Comparison of ENCODE assay signal across 18 cellular contexts in the genomic region with DNA sequence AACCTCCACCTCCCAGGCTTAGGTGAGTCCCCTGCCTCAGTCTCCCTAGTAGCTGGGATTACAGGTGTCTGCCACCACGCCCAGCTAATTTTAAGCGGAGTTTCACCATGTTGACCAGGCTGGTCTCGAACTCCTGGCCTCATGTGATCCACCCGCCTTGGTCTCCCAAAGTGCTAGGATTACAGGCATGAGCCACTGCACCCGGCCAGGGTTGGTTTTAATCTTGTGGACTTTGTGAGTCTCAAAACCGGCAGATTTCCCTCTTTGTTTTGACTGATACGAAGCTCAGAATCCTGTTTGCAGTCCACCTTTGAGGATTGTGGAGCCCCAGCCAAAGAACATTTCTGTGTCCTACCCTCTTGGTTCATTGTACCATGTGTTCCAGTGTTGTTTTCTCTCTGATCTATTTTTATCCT. TPM values are rescaled to one million over a fixed set of nuclear protein-coding genes. Genes with fewer than 3 reads are reported as not detected.
DNase-seq lines count a peak whose midpoint lies in the region; ATAC-seq, FAIRE-seq and TF ChIP-seq lines count a peak whose summit lies in the region.
"Had no signal": no experiment of that assay in that cellular context is flagged by ENCODE, and none has a peak within 500 bp of the region (broad histone marks: within the 10 kb centered on the region; RNA-seq: fewer than 3 reads in every experiment).

No MANE protein-coding gene starts in this region.

- 29% methylated on average over 7 of the region's 7 CpGs for WGBS in K562 (ENCODE audit: insufficient coverage, low coverage, missing lambda C conversion rate)
- WGBS in right cardiac atrium: 53% methylated on average over 7 of the region's 7 CpGs
- 9 to 39% (median 22%) methylated on average over 7 of the region's 7 CpGs for WGBS in small intestine, 3 donors

- DNase-seq in K562 (ENCODE audit: extremely low read depth in 1 of 4, low spot score in 3 of 4) (no peak), right cardiac atrium (no peak), small intestine (peak; percentile 34), progenitor cell of endocrine pancreas (ENCODE audit: low spot score, unreplicated experiment) (no peak), iPS-NIHi7 (ENCODE audit: extremely low spot score) (no peak), ecto neural progenitor cell (ENCODE audit: low spot score) (no peak), T1000 (lab: John Stamatoyannopoulos, UW) (no peak)
- DNase-seq: activated CD4-positive, alpha-beta T cell treated with anti-CD3 and anti-CD28 coated beads, Interleukin-2, amount 10 ng/mL, durations not matched to agents 24 days and 14 days; activated T-cell treated with anti-CD3 and anti-CD28 coated beads, Interleukin-2, amount 50 U/mL, for 24 hours; effector memory CD8-positive, alpha-beta T cell; KG1; NCI-H1417 treated with DMSO at 0.1 percent for 48 hours; stimulated activated CD4-positive, alpha-beta T cell treated with anti-CD3 and anti-CD28 coated beads, Interleukin-2, amount 100 ng/mL, for 48 hours; T-helper 1 cell had no signal

- TF ChIP-seq RAD21 in K562 (CRISPR knock-in tag; conservative IDR thresholded peaks at IDR 0.05 in 1 of 2, IDR thresholded peaks at IDR 0.05 in 1 of 2): no peak

- no peak overlapping the region for H3K27ac Mint-ChIP-seq in progenitor cell of endocrine pancreas
- H3K27ac Mint-ChIP-seq: activated CD4-positive, alpha-beta T cell treated with anti-CD3 and anti-CD28 coated beads, Interleukin-2, amount 10 ng/mL, durations not matched to agents 24 days and 14 days; activated T-cell treated with anti-CD3 and anti-CD28 coated beads, Interleukin-2, amount 50 U/mL, for 24 hours; stimulated activated memory B cell treated with anti-CD40 and anti-IgM and Interleukin-4, amounts not matched to agents 10 μg/mL and 1 μg/mL and 100 μg/mL, for 72 hours had no signal

- H3K4me2 ChIP-seq in BLaER1 (peak overlapping the region; percentile 42), K562 (ENCODE audit: insufficient read depth, low read length) (no peak overlapping the region)

- BruUV-seq in K562 (replicated peaks; lab: Mats Ljungman, UMichigan): no TSS peak

- no peaks in the 10 kb centered on the region for H3K9me1 ChIP-seq in K562 (ENCODE audit: control insufficient read depth, insufficient read depth, low read length)

- no peaks in the 10 kb centered on the region for H3K36me3 ChIP-seq in BLaER1
- H3K36me3 ChIP-seq in K562 (ENCODE audit: control insufficient read depth, insufficient read depth, low read length): no peaks in the 10 kb centered on the region
- H3K36me3 ChIP-seq in small intestine (ENCODE audit: control insufficient read depth in 2 of 2, insufficient read depth in 2 of 2, low read length in 2 of 2): no peaks in the 10 kb centered on the region

- intact Hi-C loops in K562 (cut with micrococcal nuclease) (no loop called here), right cardiac atrium (cut with DNase I) (no loop called here)

- CTCF ChIA-PET in K562 (lab: Yijun Ruan, JAX; ENCODE audit: low intra/inter-chr PET ratio): no interaction called here

- H2AFZ ChIP-seq in K562 (ENCODE audit: low read depth, low read length): no peak overlapping the region

- H3K4me3 ChIP-seq in BLaER1 (no peak overlapping the region), K562 (no peak overlapping the region), right cardiac atrium (ENCODE audit: low read length) (no peak overlapping the region), small intestine (ENCODE audit: low read depth in 1 of 2, low read length in 2 of 2) (no peak overlapping the region)

- no peak for ATAC-seq in K562
- ATAC-seq in right cardiac atrium: peak; percentile 52 to 66
- ATAC-seq: effector memory CD8-positive, alpha-beta T cell; stimulated activated memory B cell treated with anti-CD40 and anti-IgM and Interleukin-4, amounts not matched to agents 10 μg/mL and 1 μg/mL and 100 μg/mL, for 72 hours had no signal

- POLR2A ChIA-PET in K562 (lab: Yijun Ruan, JAX): interaction anchor here (0.7 to 1.2 kb wide), 3 partner anchors 20 to 219 kb away, joined by 3 to 5 read pairs (median 5); no protein-coding TSS in a partner anchor

- H4K20me1 ChIP-seq in BLaER1: no peaks in the 10 kb centered on the region
- no peaks in the 10 kb centered on the region for H4K20me1 ChIP-seq in K562 (replicated peaks; ENCODE audit: control insufficient read depth, insufficient read depth, low read length)

- H3K27ac ChIP-seq in BLaER1 (no peak overlapping the region), K562 (ENCODE audit: extremely low read depth, low read depth, low read length) (no peak overlapping the region), right cardiac atrium (ENCODE audit: low read length) (peak overlapping the region; percentile 31), small intestine (ENCODE audit: low read depth in 1 of 2, low read length in 1 of 2) (peak overlapping the region in 1 of 2 donors; percentile 22)

- H3K9ac ChIP-seq in BLaER1: peak overlapping the region; percentile 10; the same call in 1 of the 2 replicates
- no peak overlapping the region; a peak in 1 of 4 replicates for H3K9ac ChIP-seq in K562 (ENCODE audit: insufficient read depth in 1 of 2, low read depth in 2 of 2, low read length in 2 of 2)

- in situ Hi-C loops in K562 (cut with MboI): no loop called here

- peak; percentile 23 for FAIRE-seq in K562 (lab: Jason Lieb, UNC)
- FAIRE-seq in small intestine (lab: Jason Lieb, UNC): no peak

- H3K9me3 ChIP-seq in BLaER1: no peaks in the 10 kb centered on the region
- no peaks in the 10 kb centered on the region for H3K9me3 ChIP-seq in K562 (replicated peaks; ENCODE audit: control insufficient read depth, insufficient read depth, low read depth, low read length)
- no peaks in the 10 kb centered on the region for H3K9me3 ChIP-seq in right cardiac atrium (ENCODE audit: control insufficient read depth, low read length)
- no peaks in the 10 kb centered on the region for H3K9me3 ChIP-seq in small intestine (ENCODE audit: control insufficient read depth, low read depth)

- peaks cover 36% of the 10 kb centered on the region for H3K4me1 ChIP-seq in BLaER1
- peaks cover 0 to 12% of the 10 kb centered on the region in 2 experiments; a peak in 3 of 5 replicates for H3K4me1 ChIP-seq in K562 (replicated peaks in 1 of 2; ENCODE audit: control insufficient read depth in 2 of 2, insufficient read depth in 2 of 2, low read length in 2 of 2)
- peaks cover 12% of the 10 kb centered on the region for H3K4me1 ChIP-seq in right cardiac atrium (ENCODE audit: control insufficient read depth, insufficient read depth, low read length)
- peaks cover 0 to 3% of the 10 kb centered on the region in 2 donors for H3K4me1 ChIP-seq in small intestine (ENCODE audit: control insufficient read depth in 2 of 2, insufficient read depth in 1 of 2, low read depth in 1 of 2, low read length in 1 of 2)

- TF ChIP-seq EP300 in K562 (IDR thresholded peaks at IDR 0.05; ENCODE audit: low read length): no peak

- no peak for TF ChIP-seq CTCF in K562 (IDR thresholded peaks at IDR 0.05 in 2 of 3, conservative IDR thresholded peaks at IDR 0.05 in 1 of 3; ENCODE audit: insufficient read depth in 2 of 3, low read depth in 1 of 3, low read length in 3 of 3)
- no peak for TF ChIP-seq CTCF in progenitor cell of endocrine pancreas (IDR thresholded peaks at IDR 0.05; ENCODE audit: unreplicated experiment)

- H3K27me3 Mint-ChIP-seq in progenitor cell of endocrine pancreas: no peaks in the 10 kb centered on the region
- H3K27me3 Mint-ChIP-seq: activated CD4-positive, alpha-beta T cell treated with anti-CD3 and anti-CD28 coated beads, Interleukin-2, amount 10 ng/mL, durations not matched to agents 24 days and 14 days; activated T-cell treated with anti-CD3 and anti-CD28 coated beads, Interleukin-2, amount 50 U/mL, for 24 hours had no signal

- peaks cover 13% of the 10 kb centered on the region for H3K4me1 Mint-ChIP-seq in progenitor cell of endocrine pancreas (ENCODE audit: low read depth)
- H3K4me1 Mint-ChIP-seq: activated CD4-positive, alpha-beta T cell treated with anti-CD3 and anti-CD28 coated beads, Interleukin-2, amount 10 ng/mL, durations not matched to agents 24 days and 14 days had no signal

- H3K36me3 Mint-ChIP-seq in progenitor cell of endocrine pancreas (ENCODE audit: insufficient read depth): peaks cover 1% of the 10 kb centered on the region
- H3K36me3 Mint-ChIP-seq: stimulated activated memory B cell treated with anti-CD40 and anti-IgM and Interleukin-4, amounts not matched to agents 10 μg/mL and 1 μg/mL and 100 μg/mL, for 72 hours had no signal

- H3K4me3 Mint-ChIP-seq in progenitor cell of endocrine pancreas (ENCODE audit: low read depth): no peak overlapping the region
- H3K4me3 Mint-ChIP-seq: activated CD4-positive, alpha-beta T cell treated with anti-CD3 and anti-CD28 coated beads, Interleukin-2, amount 10 ng/mL, durations not matched to agents 24 days and 14 days; activated T-cell treated with anti-CD3 and anti-CD28 coated beads, Interleukin-2, amount 50 U/mL, for 24 hours; effector memory CD8-positive, alpha-beta T cell; stimulated activated memory B cell treated with anti-CD40 and anti-IgM and Interleukin-4, amounts not matched to agents 10 μg/mL and 1 μg/mL and 100 μg/mL, for 72 hours had no signal

- no peaks in the 10 kb centered on the region for H3K27me3 ChIP-seq in BLaER1
- H3K27me3 ChIP-seq in K562 (ENCODE audit: control insufficient read depth in 2 of 2, insufficient read depth in 2 of 2, low read length in 2 of 2): peaks cover 5 to 6% of the 10 kb centered on the region in 2 experiments; a peak in 2 of 5 replicates
- no peaks in the 10 kb centered on the region for H3K27me3 ChIP-seq in right cardiac atrium (ENCODE audit: control insufficient read depth, insufficient read depth)
- no peaks in the 10 kb centered on the region for H3K27me3 ChIP-seq in small intestine (ENCODE audit: control insufficient read depth in 2 of 2, insufficient read depth in 2 of 2, low read length in 2 of 2)

- no peaks in the 10 kb centered on the region for H3K79me2 ChIP-seq in K562 (ENCODE audit: control insufficient read depth, insufficient read depth, low read length)

- no peaks in the 10 kb centered on the region for H3K9me3 Mint-ChIP-seq in progenitor cell of endocrine pancreas (ENCODE audit: low read depth)
- H3K9me3 Mint-ChIP-seq: activated CD4-positive, alpha-beta T cell treated with anti-CD3 and anti-CD28 coated beads, Interleukin-2, amount 10 ng/mL, durations not matched to agents 24 days and 14 days; activated T-cell treated with anti-CD3 and anti-CD28 coated beads, Interleukin-2, amount 50 U/mL, for 24 hours; effector memory CD8-positive, alpha-beta T cell; stimulated activated memory B cell treated with anti-CD40 and anti-IgM and Interleukin-4, amounts not matched to agents 10 μg/mL and 1 μg/mL and 100 μg/mL, for 72 hours had no signal

- TF ChIP-seq POLR2A in K562 (conservative IDR thresholded peaks at IDR 0.05): no peak

RNA-seq across cellular contexts. Expression of gene CPSF4L, which starts 16.4 kb away (rescaled TPM):
- not detected in 2 replicates for total RNA-seq in K562 (2011; cell fraction: chromatin; rRNA removed; ENCODE audit: low replicate concordance)
- total RNA-seq in K562 (2011; cell fraction: nucleolus; rRNA removed): not detected in 2 replicates
- not detected in 2 replicates for total RNA-seq in K562 (2011; cell fraction: nucleoplasm; rRNA removed)
- total RNA-seq in K562 (2014; rRNA removed) (not detected in 2 replicates), K562 (2014; rRNA removed; fragmentation: Illumina TruSeq; extraction: Trizol) (not detected in 2 replicates), K562 (2015; rRNA removed; fragmentation: Illumina TruSeq; extraction: Trizol) (not detected in 2 replicates), K562 (2021) (not detected in 2 replicates), right cardiac atrium (not detected), progenitor cell of endocrine pancreas (0.33 TPM in 1 of 2 replicates, not detected in the other)
- polyA plus RNA-seq in K562 (2011; rRNA removed) (not detected in 2 replicates), K562 (2014; fragmentation: Illumina TruSeq; extraction: Trizol) (not detected in 2 replicates), K562 (2014; fragmentation: Nextera tagmentation; extraction: Ambion mirVana) (not detected), K562 (2014; rRNA removed) (not detected in 2 replicates), right cardiac atrium (not detected), small intestine (not detected)
- not detected in 2 replicates for polyA plus RNA-seq in K562 (2011; cell fraction: cytosol; rRNA removed)
- polyA plus RNA-seq in K562 (2011; cell fraction: nucleus; rRNA removed): 0.08 TPM in 1 of 2 replicates, not detected in the other
- not detected in 2 replicates for polyA plus RNA-seq in K562 (2012)
- not detected in 2 replicates for polyA minus RNA-seq in K562 (2011; rRNA and poly(A)+ RNA removed)
- not detected in 2 replicates for polyA minus RNA-seq in K562 (2011; cell fraction: cytosol; rRNA and poly(A)+ RNA removed)
- not detected in 2 replicates for polyA minus RNA-seq in K562 (2011; cell fraction: nucleus; rRNA and poly(A)+ RNA removed)
- total RNA-seq: activated CD4-positive, alpha-beta T cell treated with anti-CD3 and anti-CD28 coated beads, Interleukin-2, amount 10 ng/mL, durations not matched to agents 24 days and 14 days; H4; renal cortical epithelial cell had no signal

RNA-seq across cellular contexts. Expression of gene CDC42EP4, which starts 33.7 kb away (rescaled TPM):
- total RNA-seq in K562 (2011; cell fraction: chromatin; rRNA removed; ENCODE audit: low replicate concordance): 19.6 and 53.2 TPM in 2 replicates
- 40.4 and 45.0 TPM in 2 replicates for total RNA-seq in K562 (2011; cell fraction: nucleolus; rRNA removed)
- 28.5 and 29.0 TPM in 2 replicates for total RNA-seq in K562 (2011; cell fraction: nucleoplasm; rRNA removed)
- total RNA-seq in K562 (2014; rRNA removed) (16.1 and 19.9 TPM in 2 replicates), K562 (2014; rRNA removed; fragmentation: Illumina TruSeq; extraction: Trizol) (7.4 and 8.0 TPM in 2 replicates), K562 (2015; rRNA removed; fragmentation: Illumina TruSeq; extraction: Trizol) (15.9 TPM in 2 replicates), K562 (2021) (20.4 and 20.8 TPM in 2 replicates), right cardiac atrium (10 to 100 TPM; 28.1 to 47.1 (median 38.4) TPM), progenitor cell of endocrine pancreas (66.0 and 77.9 TPM in 2 replicates)
- polyA plus RNA-seq in K562 (2011; rRNA removed) (8.8 and 12.3 TPM in 2 replicates), K562 (2014; fragmentation: Illumina TruSeq; extraction: Trizol) (10.2 and 15.3 TPM in 2 replicates), K562 (2014; fragmentation: Nextera tagmentation; extraction: Ambion mirVana) (1 to 10 TPM in 1 of 2 experiments, under 1 TPM in 1; 0.65 to 1.1 TPM), K562 (2014; rRNA removed) (13.3 and 13.4 TPM in 2 replicates), right cardiac atrium (31.9 TPM), small intestine (10 to 100 TPM; 46.5 to 60.8 (median 57.4) TPM)
- 9.2 and 35.2 TPM in 2 replicates for polyA plus RNA-seq in K562 (2011; cell fraction: cytosol; rRNA removed)
- 9.0 and 12.0 TPM in 2 replicates for polyA plus RNA-seq in K562 (2011; cell fraction: nucleus; rRNA removed)
- polyA plus RNA-seq in K562 (2012): 19.2 and 20.7 TPM in 2 replicates
- polyA minus RNA-seq in K562 (2011; rRNA and poly(A)+ RNA removed): 7.4 and 13.8 TPM in 2 replicates
- 14.7 and 19.6 TPM in 2 replicates for polyA minus RNA-seq in K562 (2011; cell fraction: cytosol; rRNA and poly(A)+ RNA removed)
- 19.3 and 19.4 TPM in 2 replicates for polyA minus RNA-seq in K562 (2011; cell fraction: nucleus; rRNA and poly(A)+ RNA removed)
